In genomic region chr5:173802670-173803165, GRCh38 we compare ENCODE assay signal across 1 cellular context.
TF ChIP-seq lines count a peak whose summit lies in the region.

No MANE protein-coding gene starts in this region.

TF ChIP-seq in K562, 482 proteins besides CTCF, POLR2A, EP300 and RAD21 (continued from another document):
- peak; percentile 54 for TF ChIP-seq MGA (IDR thresholded peaks at IDR 0.05)
- TF ChIP-seq USF2 (CRISPR knock-in tag; IDR thresholded peaks at IDR 0.05), result peak; percentile 39; the same call in 1 of the 2 replicates
- TF ChIP-seq USF1 (CRISPR knock-in tag; IDR thresholded peaks at IDR 0.05), result peak; percentile 56; the same call in 1 of the 2 replicates
- TF ChIP-seq ESRRA (IDR thresholded peaks at IDR 0.05; ENCODE audit: borderline replicate concordance, low read depth), result no peak
